Comparison of ENCODE assay signal across 10 cellular contexts in the genomic region with DNA sequence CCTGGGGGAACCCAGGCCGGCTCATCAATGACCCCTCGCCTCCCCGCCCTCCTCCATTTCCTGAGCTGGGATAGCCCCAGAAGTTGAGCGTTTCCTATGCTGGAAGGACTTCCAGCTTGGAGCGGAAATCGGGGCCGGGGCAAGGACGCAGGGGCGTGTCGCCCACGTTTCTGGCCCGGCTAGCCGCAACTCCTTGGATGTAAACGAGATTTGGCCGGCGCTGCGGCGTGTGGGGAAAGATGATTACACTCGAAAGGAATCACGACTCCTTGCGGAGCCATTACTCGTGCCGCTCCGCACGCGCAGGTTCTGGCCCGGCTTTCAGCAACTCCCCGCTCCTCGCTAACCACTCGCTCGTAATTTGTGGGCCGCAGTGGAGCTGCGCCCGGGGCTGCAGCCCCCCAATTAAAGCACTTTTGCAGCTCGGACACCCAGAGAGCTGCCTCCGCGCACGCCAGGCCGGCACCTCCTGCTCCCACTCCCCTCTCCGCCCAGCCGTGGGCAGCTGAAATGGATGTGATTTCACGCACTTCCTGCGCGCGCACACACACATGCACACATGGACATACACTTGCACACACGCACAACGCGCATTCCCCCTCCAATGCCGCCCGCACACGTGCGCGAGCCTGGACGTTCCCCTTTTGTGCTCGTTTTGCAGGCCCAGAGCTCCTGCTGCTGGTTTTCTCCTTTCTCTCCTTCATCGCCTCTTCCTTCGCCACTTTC. TPM values are rescaled to one million over a fixed set of nuclear protein-coding genes. Genes with fewer than 3 reads are reported as not detected.
DNase-seq lines count a peak whose midpoint lies in the region; ATAC-seq and TF ChIP-seq lines count a peak whose summit lies in the region.
"Had no signal": no experiment of that assay in that cellular context is flagged by ENCODE, and none has a peak within 500 bp of the region (broad histone marks: within the 10 kb centered on the region; RNA-seq: fewer than 3 reads in every experiment).

No MANE protein-coding gene starts in this region.

- H3K9me3 ChIP-seq in WERI-Rb-1 (ENCODE audit: severe bottlenecking) (no peaks in the 10 kb centered on the region), iPS DF 6.9 (ENCODE audit: control insufficient read depth, insufficient read depth, low read length) (no peaks in the 10 kb centered on the region), colonic mucosa (no peaks in the 10 kb centered on the region)

- no peak overlapping the region for H3K9ac ChIP-seq in colonic mucosa (ENCODE audit: low read depth in 2 of 2, low read length in 2 of 2)

- peaks cover 2% of the 10 kb centered on the region for H3K4me1 ChIP-seq in iPS DF 6.9 (ENCODE audit: control insufficient read depth, insufficient read depth, low read length)
- H3K4me1 ChIP-seq in colonic mucosa = peaks cover 23% of the 10 kb centered on the region

- H3K27me3 ChIP-seq in WERI-Rb-1 (ENCODE audit: insufficient read depth, low read depth, severe bottlenecking) = peaks cover 30% of the 10 kb centered on the region
- peaks cover 27% of the 10 kb centered on the region for H3K27me3 ChIP-seq in iPS DF 6.9 (ENCODE audit: control insufficient read depth, insufficient read depth, low read length)
- peaks cover 74% of the 10 kb centered on the region for H3K27me3 ChIP-seq in colonic mucosa

- TF ChIP-seq CTCF in WERI-Rb-1 (IDR thresholded peaks at IDR 0.05; ENCODE audit: low read depth, low read length) = no peak
- TF ChIP-seq CTCF in colonic mucosa (IDR thresholded peaks at IDR 0.05) = no peak

- ATAC-seq in sciatic nerve (peak; percentile 31), HG02642 (IDR thresholded peaks at IDR 0.05; ENCODE audit: poor library complexity, unreplicated experiment) (no peak), HG02798 (IDR thresholded peaks at IDR 0.05; ENCODE audit: poor library complexity, unreplicated experiment) (no peak)

- WGBS in iPS DF 6.9 (ENCODE audit: insufficient coverage, insufficient read length) = no CpG with 5 or more reads among the region's 57 CpGs

- H3K36me3 ChIP-seq in WERI-Rb-1 (no peaks in the 10 kb centered on the region), iPS DF 6.9 (ENCODE audit: control insufficient read depth, insufficient read depth, low read length) (no peaks in the 10 kb centered on the region), colonic mucosa (no peaks in the 10 kb centered on the region)

- H3K4me3 ChIP-seq in WERI-Rb-1 (ENCODE audit: low read depth, low read length) (peak overlapping the region; percentile 70), iPS DF 6.9 (ENCODE audit: low read length) (peak overlapping the region; percentile 53; the same call in 1 of the 2 replicates), colonic mucosa (no peak overlapping the region)
- H3K4me3 ChIP-seq: PC-9 had no signal

- intact Hi-C loops in sciatic nerve (cut with DNase I) = no loop called here
- intact Hi-C loops in colonic mucosa (cut with DNase I) = no loop called here

- peak in 2 of 3 experiments; percentile 83 to 88 for DNase-seq in NCI-H1417 (lab: John Stamatoyannopoulos, UW)
- no peak for DNase-seq in NCI-H1417 treated with DMSO at 0.1 percent for 48 hours (lab: John Stamatoyannopoulos, UW)
- peak; percentile 55 for DNase-seq in WERI-Rb-1
- no peak for DNase-seq in iPS DF 6.9 (ENCODE audit: low read depth, low spot score)
- DNase-seq in sciatic nerve (ENCODE audit: low spot score) = no peak
- DNase-seq in colonic mucosa = no peak
- DNase-seq: kidney glomerular epithelial cell, PC-9 had no signal

- no peak overlapping the region for H3K27ac ChIP-seq in WERI-Rb-1
- no peak overlapping the region for H3K27ac ChIP-seq in iPS DF 6.9 (ENCODE audit: low read length)
- no peak overlapping the region for H3K27ac ChIP-seq in colonic mucosa
- H3K27ac ChIP-seq: PC-9 had no signal

RNA-seq across cellular contexts. Expression of a gene that starts 15.7 kb away (rescaled TPM):
- total RNA-seq in sciatic nerve = not detected
- total RNA-seq in colonic mucosa = under 1 TPM in 1 of 2 donors, not detected in 1; 0.10 TPM

RNA-seq across cellular contexts. Expression of a gene that starts 25.7 kb away (rescaled TPM):
- total RNA-seq in sciatic nerve = not detected
- total RNA-seq in colonic mucosa = under 1 TPM; 0.11 to 0.82 TPM

Comparison
In these comparisons a context has a peak if more than half of its experiments do, and no peak if none do; other contexts are left out.
1. DNase-seq: peak in NCI-H1417 (2 of 3) and WERI-Rb-1 (single experiment); none in NCI-H1417 treated with DMSO at 0.1 percent for 48 hours (single experiment), iPS DF 6.9 (single experiment), sciatic nerve (single experiment) and colonic mucosa (single experiment).